19 cellular contexts compared by ENCODE assay signal in the genomic region with DNA sequence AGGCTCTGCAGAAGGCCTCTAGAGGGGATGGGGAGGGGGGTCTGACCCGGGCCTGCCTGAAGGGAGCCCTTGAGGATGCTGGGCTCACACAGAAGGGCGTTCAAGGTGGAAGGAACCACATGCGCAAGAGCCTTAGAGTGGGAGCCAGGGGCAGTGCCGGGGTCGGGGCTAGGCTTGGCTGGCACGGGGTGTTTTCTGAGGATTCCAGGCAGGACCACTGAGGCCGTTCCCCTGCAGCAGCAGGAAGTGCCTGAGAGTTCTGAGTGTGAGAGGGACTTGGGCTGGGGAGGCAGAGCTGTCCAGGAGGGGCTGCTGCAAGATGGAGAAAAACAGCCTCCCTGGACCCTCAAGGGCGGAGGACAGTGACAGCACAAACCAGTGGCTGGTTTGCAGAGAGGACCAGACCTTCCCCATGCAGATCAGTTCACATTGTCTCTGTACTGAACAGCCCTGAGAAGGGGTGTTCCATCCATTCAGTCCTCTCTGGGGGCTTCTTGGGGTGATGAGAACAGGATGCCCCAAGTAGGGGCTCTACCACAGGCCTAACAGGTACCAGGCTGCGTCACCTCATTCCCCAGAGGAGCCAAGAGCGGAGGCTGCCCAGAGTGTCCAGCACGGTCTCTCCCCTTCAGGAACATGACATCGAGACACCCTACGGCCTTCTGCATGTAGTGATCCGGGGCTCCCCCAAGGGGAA. TPM values are rescaled to one million over a fixed set of nuclear protein-coding genes. Genes with fewer than 3 reads are reported as not detected.
DNase-seq lines count a peak whose midpoint lies in the region; ATAC-seq and TF ChIP-seq lines count a peak whose summit lies in the region.
"Had no signal": no experiment of that assay in that cellular context is flagged by ENCODE, and none has a peak within 500 bp of the region (broad histone marks: within the 10 kb centered on the region; RNA-seq: fewer than 3 reads in every experiment).

No MANE protein-coding gene starts in this region.

- no peak for TF ChIP-seq RAD21 in neural cell (conservative IDR thresholded peaks at IDR 0.05)

- H3F3A ChIP-seq in neural cell (ENCODE audit: insufficient read depth, low read length, poor library complexity, severe bottlenecking), result no peaks in the 10 kb centered on the region

- peaks cover 4% of the 10 kb centered on the region for H4K20me1 ChIP-seq in neural cell (ENCODE audit: insufficient read depth)

- WGBS in heart right ventricle, 2 donors, result 85 to 92% methylated on average over 14 of the region's 14 CpGs

- no peaks in the 10 kb centered on the region for H3K9me3 ChIP-seq in left ventricle myocardium inferior (replicated peaks)
- no peaks in the 10 kb centered on the region for H3K9me3 ChIP-seq in heart right ventricle
- H3K9me3 ChIP-seq in neural cell (ENCODE audit: low read length), result no peaks in the 10 kb centered on the region
- H3K9me3 ChIP-seq: A549; BLaER1 treated with 17β-estradiol and CSF1 and Interleukin-3, amounts not matched to agents 10 nM and 100 nM had no signal

- H3K27me3 ChIP-seq in left ventricle myocardium inferior (ENCODE audit: low read depth) (peaks cover 11% of the 10 kb centered on the region), heart right ventricle (peaks cover 0 to 34% (median 0%) of the 10 kb centered on the region in 7 donors), dorsolateral prefrontal cortex (no peaks in the 10 kb centered on the region), neural cell (ENCODE audit: insufficient read depth, low read depth, low read length) (no peaks in the 10 kb centered on the region)

- H2AFZ ChIP-seq in neural cell (ENCODE audit: low read depth, low read length), result no peak overlapping the region

- H3K4me2 ChIP-seq in neural cell (ENCODE audit: low read length), result no peak overlapping the region
- H3K4me2 ChIP-seq: A549; BLaER1 treated with 17β-estradiol and CSF1 and Interleukin-3, amounts not matched to agents 10 nM and 100 nM had no signal

- H3K4me1 ChIP-seq in left ventricle myocardium inferior, result peaks cover 32% of the 10 kb centered on the region
- peaks cover 4 to 31% (median 9%) of the 10 kb centered on the region in 9 donors for H3K4me1 ChIP-seq in heart right ventricle

- peaks cover 36% of the 10 kb centered on the region for H3K36me3 ChIP-seq in left ventricle myocardium inferior
- H3K36me3 ChIP-seq in heart right ventricle, result peaks cover 0 to 68% (median 12%) of the 10 kb centered on the region in 9 donors
- no peaks in the 10 kb centered on the region for H3K36me3 ChIP-seq in neural cell (ENCODE audit: insufficient read depth, low read length)
- H3K36me3 ChIP-seq: BLaER1 treated with 17β-estradiol and CSF1 and Interleukin-3, amounts not matched to agents 10 nM and 100 nM had no signal

- peak overlapping the region; percentile 83 for H3K27ac ChIP-seq in left ventricle myocardium inferior (replicated peaks)
- H3K27ac ChIP-seq in heart right ventricle, result no peak overlapping the region
- H3K27ac ChIP-seq in dorsolateral prefrontal cortex, result peak overlapping the region in 36 of 59 donors; percentile 10 to 99 (median 86)
- H3K27ac ChIP-seq in neural cell (ENCODE audit: low read length), result no peak overlapping the region
- H3K27ac ChIP-seq: A549; BLaER1 treated with 17β-estradiol and CSF1 and Interleukin-3, amounts not matched to agents 10 nM and 100 nM had no signal

- DNase-seq in left ventricle myocardium inferior (no peak), heart right ventricle (no peak), dorsolateral prefrontal cortex (peak in 2 of 10 donors; percentile 23 to 36), ureter (ENCODE audit: low spot score) (peak; percentile 34), HUDEP-2 (lab: John Stamatoyannopoulos, UW; ENCODE audit: unreplicated experiment in 76 of 76) (no peak), ecto neural progenitor cell (ENCODE audit: low spot score) (no peak)
- DNase-seq: CD8-positive, alpha-beta memory T cell; DND-41; GDM1; HCEC 1CT; KG1; NCI-H1092; NCI-H2227 treated with DMSO at 0.1 percent for 48 hours; NCI-H524 had no signal

- H3K9ac ChIP-seq in neural cell (ENCODE audit: low read length), result no peak overlapping the region
- H3K9ac ChIP-seq: BLaER1 treated with 17β-estradiol and CSF1 and Interleukin-3, amounts not matched to agents 10 nM and 100 nM had no signal

- H3K4me3 ChIP-seq in left ventricle myocardium inferior, result no peak overlapping the region
- no peak overlapping the region for H3K4me3 ChIP-seq in heart right ventricle
- peak overlapping the region in 38 of 59 donors; percentile 6 to 87 (median 78) for H3K4me3 ChIP-seq in dorsolateral prefrontal cortex
- peak overlapping the region; percentile 76 for H3K4me3 ChIP-seq in neural cell (ENCODE audit: low read length)
- H3K4me3 ChIP-seq: A549; BLaER1 treated with 17β-estradiol and CSF1 and Interleukin-3, amounts not matched to agents 10 nM and 100 nM; GM12878 had no signal

- ATAC-seq in heart right ventricle, result no peak
- no peak for ATAC-seq in GM18502 (IDR thresholded peaks at IDR 0.05; ENCODE audit: poor library complexity, unreplicated experiment)
- ATAC-seq: A549, GM12878 had no signal

- no peak for TF ChIP-seq EP300 in neural cell (conservative IDR thresholded peaks at IDR 0.05; ENCODE audit: poor library complexity, severe bottlenecking)

- peaks cover 41% of the 10 kb centered on the region for H3K79me2 ChIP-seq in neural cell (replicated peaks; ENCODE audit: insufficient read depth, low read length)

- H3K9me2 ChIP-seq in neural cell (ENCODE audit: insufficient read depth, low read length), result no peaks in the 10 kb centered on the region

- intact Hi-C loops in left ventricle myocardium inferior (cut with micrococcal nuclease) (no loop called here), heart right ventricle (cut with DNase I) (loop anchor here in 1 of 10 donors (10.0 kb wide), 1 partner anchor 151 kb away; no protein-coding TSS in a partner anchor), dorsolateral prefrontal cortex (cut with DNase I) (no loop called here)

- TF ChIP-seq CTCF in left ventricle myocardium inferior (IDR thresholded peaks at IDR 0.05; ENCODE audit: borderline replicate concordance) (no peak), heart right ventricle (IDR thresholded peaks at IDR 0.05) (no peak), dorsolateral prefrontal cortex (IDR thresholded peaks at IDR 0.05 in 54 of 56, conservative IDR thresholded peaks at IDR 0.05 in 2 of 56; ENCODE audit: low read depth in 1 of 56, partially characterized antibody in 56 of 56) (no peak), neural cell (IDR thresholded peaks at IDR 0.05; ENCODE audit: poor library complexity, severe bottlenecking) (no peak)

TF ChIP-seq in neural cell, 6 proteins besides CTCF, POLR2A, EP300 and RAD21:
- TF ChIP-seq SMC3 (conservative IDR thresholded peaks at IDR 0.05; ENCODE audit: poor library complexity) (no peak), EZH2 (IDR thresholded peaks at IDR 0.05; ENCODE audit: borderline replicate concordance, insufficient read depth, low read length, poor library complexity, severe bottlenecking) (no peak), MXI1 (conservative IDR thresholded peaks at IDR 0.05; ENCODE audit: poor library complexity, severe bottlenecking) (no peak), POLR2AphosphoS5 (IDR thresholded peaks at IDR 0.05) (no peak), TAF1 (IDR thresholded peaks at IDR 0.05; ENCODE audit: low read depth) (no peak)
- TF ChIP-seq, protein P1, sequence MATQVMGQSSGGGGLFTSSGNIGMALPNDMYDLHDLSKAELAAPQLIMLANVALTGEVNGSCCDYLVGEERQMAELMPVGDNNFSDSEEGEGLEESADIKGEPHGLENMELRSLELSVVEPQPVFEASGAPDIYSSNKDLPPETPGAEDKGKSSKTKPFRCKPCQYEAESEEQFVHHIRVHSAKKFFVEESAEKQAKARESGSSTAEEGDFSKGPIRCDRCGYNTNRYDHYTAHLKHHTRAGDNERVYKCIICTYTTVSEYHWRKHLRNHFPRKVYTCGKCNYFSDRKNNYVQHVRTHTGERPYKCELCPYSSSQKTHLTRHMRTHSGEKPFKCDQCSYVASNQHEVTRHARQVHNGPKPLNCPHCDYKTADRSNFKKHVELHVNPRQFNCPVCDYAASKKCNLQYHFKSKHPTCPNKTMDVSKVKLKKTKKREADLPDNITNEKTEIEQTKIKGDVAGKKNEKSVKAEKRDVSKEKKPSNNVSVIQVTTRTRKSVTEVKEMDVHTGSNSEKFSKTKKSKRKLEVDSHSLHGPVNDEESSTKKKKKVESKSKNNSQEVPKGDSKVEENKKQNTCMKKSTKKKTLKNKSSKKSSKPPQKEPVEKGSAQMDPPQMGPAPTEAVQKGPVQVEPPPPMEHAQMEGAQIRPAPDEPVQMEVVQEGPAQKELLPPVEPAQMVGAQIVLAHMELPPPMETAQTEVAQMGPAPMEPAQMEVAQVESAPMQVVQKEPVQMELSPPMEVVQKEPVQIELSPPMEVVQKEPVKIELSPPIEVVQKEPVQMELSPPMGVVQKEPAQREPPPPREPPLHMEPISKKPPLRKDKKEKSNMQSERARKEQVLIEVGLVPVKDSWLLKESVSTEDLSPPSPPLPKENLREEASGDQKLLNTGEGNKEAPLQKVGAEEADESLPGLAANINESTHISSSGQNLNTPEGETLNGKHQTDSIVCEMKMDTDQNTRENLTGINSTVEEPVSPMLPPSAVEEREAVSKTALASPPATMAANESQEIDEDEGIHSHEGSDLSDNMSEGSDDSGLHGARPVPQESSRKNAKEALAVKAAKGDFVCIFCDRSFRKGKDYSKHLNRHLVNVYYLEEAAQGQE (IDR thresholded peaks at IDR 0.05; ENCODE audit: borderline replicate concordance), result no peak

RNA-seq across cellular contexts. Expression of a gene that starts 3.4 kb away (rescaled TPM):
- total RNA-seq in left ventricle myocardium inferior (763 TPM), heart right ventricle (100 to 1,000 TPM; 336 to 821 (median 630) TPM), dorsolateral prefrontal cortex (1,000 to 10,000 TPM in 17 of 120 experiments, 100 to 1,000 TPM in 103; 366 to 1,232 (median 838) TPM), ureter (4.6 TPM)
- polyA plus RNA-seq in heart right ventricle (100 to 1,000 TPM; 286 to 507 TPM), neural cell (507 and 592 TPM in 2 replicates)
- polyA minus RNA-seq in neural cell, result 346 and 414 TPM in 2 replicates

RNA-seq across cellular contexts. Expression of a gene that starts 12.0 kb away (rescaled TPM):
- total RNA-seq in left ventricle myocardium inferior (16.8 TPM), heart right ventricle (10 to 100 TPM in 8 of 10 donors, 1 to 10 TPM in 2; 8.9 to 16.0 (median 11.8) TPM), dorsolateral prefrontal cortex (10 to 100 TPM; 14.5 to 47.1 (median 26.3) TPM), ureter (37.3 TPM)
- polyA plus RNA-seq in heart right ventricle (10 to 100 TPM; 11.8 to 18.9 TPM), neural cell (59.4 and 61.2 TPM in 2 replicates)
- 34.6 and 36.9 TPM in 2 replicates for polyA minus RNA-seq in neural cell

Comparison
In these comparisons a context has a peak if more than half of its experiments do, and no peak if none do; other contexts are left out.
1. H3K27ac ChIP-seq: peak in left ventricle myocardium inferior (single experiment) and dorsolateral prefrontal cortex (36 of 59); none in heart right ventricle (0 of 10) and neural cell (single experiment).
2. H3K4me3 ChIP-seq: peak in dorsolateral prefrontal cortex (38 of 59) and neural cell (single experiment); none in left ventricle myocardium inferior (single experiment) and heart right ventricle (0 of 10).
3. RNA of a gene that starts 3.4 kb away (total RNA-seq): 366 to 1,232 TPM in dorsolateral prefrontal cortex, 763 TPM in left ventricle myocardium inferior (single experiment) and 336 to 821 TPM in heart right ventricle; 4.6 TPM in ureter (single experiment); every median in the first group is over 10 times any median in the second.